ENCODE assay signal across 9 cellular contexts in genomic region chr1:41221995-41222991, GRCh38. TPM values are rescaled to one million over a fixed set of nuclear protein-coding genes. Genes with fewer than 3 reads are reported as not detected.
DNase-seq lines count a peak whose midpoint lies in the region; ATAC-seq, FAIRE-seq and TF ChIP-seq lines count a peak whose summit lies in the region.
"Had no signal": no experiment of that assay in that cellular context is flagged by ENCODE, and none has a peak within 500 bp of the region (broad histone marks: within the 10 kb centered on the region; RNA-seq: fewer than 3 reads in every experiment).

No MANE protein-coding gene starts in this region.

- no peak for TF ChIP-seq CTCF in ascending aorta (IDR thresholded peaks at IDR 0.05)

- H3K9me3 ChIP-seq in ascending aorta: peaks cover 0 to 17% of the 10 kb centered on the region in 2 donors

- DNase-seq in GM12892 (ENCODE audit: insufficient read length) (no peak), NCI-H69 (lab: John Stamatoyannopoulos, UW) (peak; percentile 57), left ventricle myocardium superior (no peak), HCEC 1CT (no peak), ascending aorta (ENCODE audit: low spot score in 2 of 2) (no peak), head of caudate nucleus (no peak)
- DNase-seq: GDM1 had no signal

- H3K27me3 ChIP-seq in ascending aorta: no peaks in the 10 kb centered on the region

- H3K36me3 ChIP-seq in ascending aorta: peaks cover 0 to 6% of the 10 kb centered on the region in 2 donors

- ATAC-seq in HG02798 (IDR thresholded peaks at IDR 0.05; ENCODE audit: poor library complexity, unreplicated experiment) (peak; percentile 39), left ventricle myocardium superior (peak; percentile 74)
- ATAC-seq: Panc1 had no signal

- peaks cover 0 to 3% of the 10 kb centered on the region in 2 donors for H3K4me1 ChIP-seq in ascending aorta

- FAIRE-seq in GM12892 (lab: Jason Lieb, UNC): peak; percentile 84

- no peak overlapping the region for H3K4me3 ChIP-seq in ascending aorta

- intact Hi-C loops in left ventricle myocardium superior (cut with micrococcal nuclease) (loop anchor here (10.0 kb wide), 1 partner anchor 57 kb away; no protein-coding TSS in a partner anchor), ascending aorta (cut with DNase I) (no loop called here), head of caudate nucleus (cut with DNase I) (no loop called here)

- TF ChIP-seq POLR2A in GM12892 (IDR thresholded peaks at IDR 0.05; ENCODE audit: low read depth, low read length): no peak

- no peak overlapping the region for H3K27ac ChIP-seq in ascending aorta

RNA-seq across cellular contexts. Expression of gene SCMH1, which starts 19.8 kb away (rescaled TPM):
- polyA plus RNA-seq in GM12892 (2012; ENCODE audit: missing spikeins): 18.4 TPM
- 44.0 TPM for total RNA-seq in left ventricle myocardium superior
- 55.9 TPM for total RNA-seq in ascending aorta
